23 cellular contexts compared by ENCODE assay signal in the genomic region with DNA sequence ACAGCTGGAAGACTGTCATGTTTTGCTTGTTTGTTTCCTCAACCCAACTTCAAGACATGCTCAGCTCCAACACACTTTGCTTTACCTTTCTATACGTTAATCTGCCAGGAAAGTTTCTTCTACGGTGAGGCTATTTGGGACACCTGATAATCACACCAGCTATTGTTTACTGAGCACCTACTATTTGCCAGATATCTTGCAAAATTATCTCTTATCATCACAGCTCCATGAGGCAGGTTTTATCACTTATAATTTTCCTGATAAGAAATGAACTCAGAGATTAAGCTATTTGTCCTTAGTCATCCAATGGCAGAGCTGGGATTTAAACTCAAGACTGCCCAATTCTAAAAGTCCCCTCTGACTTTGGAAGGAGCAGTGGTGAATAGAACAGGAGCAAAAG.
DNase-seq lines count a peak whose midpoint lies in the region; ATAC-seq, FAIRE-seq and TF ChIP-seq lines count a peak whose summit lies in the region.
"Had no signal": no experiment of that assay in that cellular context is flagged by ENCODE, and none has a peak within 500 bp of the region (broad histone marks: within the 10 kb centered on the region; RNA-seq: fewer than 3 reads in every experiment).

No MANE protein-coding gene starts in this region.

- H3K9me3 ChIP-seq in right atrium auricular region: no peaks in the 10 kb centered on the region
- H3K9me3 ChIP-seq in endothelial cell of umbilical vein (replicated peaks; ENCODE audit: control insufficient read depth, insufficient read depth, low read length): no peaks in the 10 kb centered on the region
- peaks cover 2% of the 10 kb centered on the region for H3K9me3 ChIP-seq in osteoblast (ENCODE audit: low read depth, low read length)
- H3K9me3 ChIP-seq: BE2C had no signal

- DNase-seq in right atrium auricular region (ENCODE audit: low spot score) (no peak), left ventricle myocardium superior (no peak), GM23338 (ENCODE audit: low spot score) (no peak), endothelial cell of umbilical vein (ENCODE audit: low read depth, low spot score) (no peak), osteoblast (ENCODE audit: insufficient read length, low spot score, missing footprints) (no peak), NCI-H526 treated with DMSO at 0.1 percent for 48 hours (lab: John Stamatoyannopoulos, UW) (no peak), NCI-H1092 treated with DMSO at 0.1 percent for 48 hours (lab: John Stamatoyannopoulos, UW) (no peak)
- DNase-seq in activated CD4-positive, alpha-beta T cell treated with anti-CD3 and anti-CD28 coated beads, Interleukin-2, amount 50 U/mL, for 48 hours: no peak
- DNase-seq: ACHN; BE2C; C1 segment of cervical spinal cord; CD4-positive, CD25-positive, alpha-beta regulatory T cell; CD8-positive, alpha-beta memory T cell; COR-L47; GOT3; H9 had no signal

- H3K36me3 ChIP-seq in right atrium auricular region (no peaks in the 10 kb centered on the region), GM23338 (ENCODE audit: insufficient read depth) (peaks cover 4% of the 10 kb centered on the region; the same call in 1 of the 2 replicates), endothelial cell of umbilical vein (ENCODE audit: control insufficient read depth in 2 of 2, extremely low read depth in 1 of 2, insufficient read depth in 2 of 2, low read length in 2 of 2) (no peaks in the 10 kb centered on the region), osteoblast (ENCODE audit: insufficient read depth, low read length) (no peaks in the 10 kb centered on the region)
- H3K36me3 ChIP-seq: BE2C had no signal

- no peaks in the 10 kb centered on the region for H3K27me3 ChIP-seq in right atrium auricular region
- H3K27me3 ChIP-seq in GM23338 (ENCODE audit: insufficient read depth): no peaks in the 10 kb centered on the region
- no peaks in the 10 kb centered on the region for H3K27me3 ChIP-seq in endothelial cell of umbilical vein (ENCODE audit: control insufficient read depth in 2 of 2, insufficient read depth in 2 of 2, low read length in 2 of 2)
- no peaks in the 10 kb centered on the region for H3K27me3 ChIP-seq in osteoblast (ENCODE audit: insufficient read depth, low read length)
- H3K27me3 ChIP-seq: BE2C had no signal

- no TSS peak for BruUV-seq in endothelial cell of umbilical vein (replicated peaks; lab: Mats Ljungman, UMichigan)

- intact Hi-C loops in left ventricle myocardium superior (cut with micrococcal nuclease) (no loop called here), endothelial cell of umbilical vein (cut with micrococcal nuclease) (loop anchor here (1.0 to 2.0 kb wide), 5 partner anchors 20 to 156 kb away; no protein-coding TSS in a partner anchor)

- H3K4me3 ChIP-seq in right atrium auricular region (no peak overlapping the region), GM23338 (no peak overlapping the region), endothelial cell of umbilical vein (replicated peaks in 1 of 3; ENCODE audit: insufficient read depth in 1 of 3, low read depth in 1 of 3, low read length in 3 of 3) (no peak overlapping the region), osteoblast (ENCODE audit: insufficient read depth, low read length) (no peak overlapping the region)

- no peak overlapping the region for H3K4me3 Mint-ChIP-seq in GM23338
- H3K4me3 Mint-ChIP-seq: CD4-positive, CD25-positive, alpha-beta regulatory T cell; CD8-positive, alpha-beta memory T cell; H9; IgD-negative memory B cell had no signal

- no peaks in the 10 kb centered on the region for H3K9me1 ChIP-seq in endothelial cell of umbilical vein (replicated peaks; ENCODE audit: control insufficient read depth, extremely low read depth, insufficient read depth, low read length)

- peaks cover 0 to 34% of the 10 kb centered on the region in 2 donors for H3K4me1 ChIP-seq in right atrium auricular region
- H3K4me1 ChIP-seq in GM23338 (ENCODE audit: insufficient read depth): peaks cover 15% of the 10 kb centered on the region
- peaks cover 31% of the 10 kb centered on the region for H3K4me1 ChIP-seq in endothelial cell of umbilical vein (ENCODE audit: control insufficient read depth, extremely low read depth, insufficient read depth, low read length)
- H3K4me1 ChIP-seq in osteoblast (ENCODE audit: insufficient read depth, low read length): peaks cover 45% of the 10 kb centered on the region
- H3K4me1 ChIP-seq: BE2C had no signal

- dilution Hi-C loops in endothelial cell of umbilical vein (cut with MboI; ENCODE audit: extremely low pct_ligation_motif_present, low sequenced_read_pairs): no loop called here

- H3K27ac ChIP-seq in right atrium auricular region: peak overlapping the region; percentile 55 to 68
- H3K27ac ChIP-seq in GM23338 (ENCODE audit: low read depth): no peak overlapping the region
- H3K27ac ChIP-seq in endothelial cell of umbilical vein (ENCODE audit: insufficient read depth, low read depth, low read length): peak overlapping the region; percentile 47
- peak overlapping the region; percentile 70 for H3K27ac ChIP-seq in osteoblast (ENCODE audit: low read depth, low read length)

- no peak for TF ChIP-seq POLR2A in endothelial cell of umbilical vein (IDR thresholded peaks at IDR 0.05; ENCODE audit: low read depth, low read length)

- H3K27ac Mint-ChIP-seq in GM23338: no peak overlapping the region
- H3K27ac Mint-ChIP-seq: CD4-positive, CD25-positive, alpha-beta regulatory T cell; CD8-positive, alpha-beta memory T cell; H9; IgD-negative memory B cell had no signal

- no peaks in the 10 kb centered on the region for H3F3A ChIP-seq in GM23338 (replicated peaks; ENCODE audit: low read depth)

- CTCF ChIA-PET in endothelial cell of umbilical vein (lab: Charles Lee): interaction anchor here (0.7 to 2.4 kb wide), 10 partner anchors 11 to 427 kb away, joined by 3 to 8 read pairs (median 4); no protein-coding TSS in a partner anchor

- H4K20me1 ChIP-seq in GM23338 (replicated peaks; ENCODE audit: insufficient read depth) (no peaks in the 10 kb centered on the region), endothelial cell of umbilical vein (replicated peaks; ENCODE audit: control insufficient read depth, extremely low read depth, insufficient read depth, low read length) (no peaks in the 10 kb centered on the region), osteoblast (ENCODE audit: insufficient read depth, low read length) (no peaks in the 10 kb centered on the region)

- POLR2A ChIA-PET in endothelial cell of umbilical vein (lab: Charles Lee): no interaction called here

- H3K4me1 Mint-ChIP-seq in GM23338: peaks cover 16% of the 10 kb centered on the region
- H3K4me1 Mint-ChIP-seq: CD4-positive, CD25-positive, alpha-beta regulatory T cell; CD8-positive, alpha-beta memory T cell had no signal

- peaks cover 4% of the 10 kb centered on the region; the same call in 2 of the 3 replicates for H3K36me3 Mint-ChIP-seq in GM23338 (ENCODE audit: low read depth)
- H3K36me3 Mint-ChIP-seq: CD4-positive, CD25-positive, alpha-beta regulatory T cell; CD8-positive, alpha-beta memory T cell; IgD-negative memory B cell had no signal

- H3K4me2 ChIP-seq in GM23338 (0 out of 2 replicates have a peak overlapping the region, but pooled peaks have one; percentile 13), endothelial cell of umbilical vein (ENCODE audit: insufficient read depth, low read length) (peak overlapping the region; percentile 54), osteoblast (ENCODE audit: insufficient read depth, low read length) (no peak overlapping the region)

- TF ChIP-seq CTCF in right atrium auricular region (IDR thresholded peaks at IDR 0.05): no peak
- TF ChIP-seq CTCF in GM23338 (conservative IDR thresholded peaks at IDR 0.05; ENCODE audit: low read depth in 2 of 2): no peak
- TF ChIP-seq CTCF in endothelial cell of umbilical vein (IDR thresholded peaks at IDR 0.05; ENCODE audit: extremely low read depth in 1 of 2, insufficient read depth in 1 of 2, low read depth in 1 of 2, low read length in 2 of 2): no peak
- no peak for TF ChIP-seq CTCF in osteoblast (IDR thresholded peaks at IDR 0.05; ENCODE audit: extremely low read depth, low read depth, low read length)

- H3K79me2 ChIP-seq in GM23338 (replicated peaks; ENCODE audit: insufficient read depth): no peaks in the 10 kb centered on the region
- H3K79me2 ChIP-seq in endothelial cell of umbilical vein (ENCODE audit: control insufficient read depth, insufficient read depth, low read length): no peaks in the 10 kb centered on the region
- H3K79me2 ChIP-seq in osteoblast (ENCODE audit: insufficient read depth, low read length): no peaks in the 10 kb centered on the region

- H3K9me2 ChIP-seq in GM23338 (ENCODE audit: insufficient read depth): peaks cover 11% of the 10 kb centered on the region; the same call in 1 of the 2 replicates

- no peak overlapping the region for H3K9ac ChIP-seq in endothelial cell of umbilical vein (replicated peaks; ENCODE audit: extremely low read depth, insufficient read depth, low read length)

- ATAC-seq in left ventricle myocardium superior (no peak), GM23338 (no peak)
- ATAC-seq: HepG2 had no signal

- no peak for FAIRE-seq in endothelial cell of umbilical vein (lab: Jason Lieb, UNC)
- FAIRE-seq: A204.1, D721Med, G401.6, GM12892, GM18507, HepG2 had no signal

- peaks cover 3% of the 10 kb centered on the region for H3K27me3 Mint-ChIP-seq in GM23338 (ENCODE audit: insufficient read depth, low read depth, poor library complexity)

- H3K9me3 Mint-ChIP-seq in GM23338: peaks cover 5% of the 10 kb centered on the region; the same call in 2 of the 3 replicates

- peak overlapping the region; percentile 35 for H2AFZ ChIP-seq in GM23338
- H2AFZ ChIP-seq in endothelial cell of umbilical vein (ENCODE audit: low read depth, low read length): no peak overlapping the region
- no peak overlapping the region for H2AFZ ChIP-seq in osteoblast (ENCODE audit: low read length)

TF ChIP-seq in GM23338, 12 proteins besides CTCF, POLR2A, EP300 and RAD21 (continues in another document):
- TF ChIP-seq, protein P1, sequence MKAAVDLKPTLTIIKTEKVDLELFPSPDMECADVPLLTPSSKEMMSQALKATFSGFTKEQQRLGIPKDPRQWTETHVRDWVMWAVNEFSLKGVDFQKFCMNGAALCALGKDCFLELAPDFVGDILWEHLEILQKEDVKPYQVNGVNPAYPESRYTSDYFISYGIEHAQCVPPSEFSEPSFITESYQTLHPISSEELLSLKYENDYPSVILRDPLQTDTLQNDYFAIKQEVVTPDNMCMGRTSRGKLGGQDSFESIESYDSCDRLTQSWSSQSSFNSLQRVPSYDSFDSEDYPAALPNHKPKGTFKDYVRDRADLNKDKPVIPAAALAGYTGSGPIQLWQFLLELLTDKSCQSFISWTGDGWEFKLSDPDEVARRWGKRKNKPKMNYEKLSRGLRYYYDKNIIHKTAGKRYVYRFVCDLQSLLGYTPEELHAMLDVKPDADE (IDR thresholded peaks at IDR 0.05): no peak

TF ChIP-seq in endothelial cell of umbilical vein, 7 proteins besides CTCF, POLR2A, EP300 and RAD21 (continues in another document):
- TF ChIP-seq, protein P2, sequence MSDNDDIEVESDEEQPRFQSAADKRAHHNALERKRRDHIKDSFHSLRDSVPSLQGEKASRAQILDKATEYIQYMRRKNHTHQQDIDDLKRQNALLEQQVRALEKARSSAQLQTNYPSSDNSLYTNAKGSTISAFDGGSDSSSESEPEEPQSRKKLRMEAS (IDR thresholded peaks at IDR 0.05; ENCODE audit: insufficient read depth, insufficient read length): no peak
- TF ChIP-seq FOS (IDR thresholded peaks at IDR 0.05; ENCODE audit: borderline replicate concordance, insufficient read depth, low read length) (no peak), JUN (IDR thresholded peaks at IDR 0.05; ENCODE audit: borderline replicate concordance, insufficient read depth, insufficient read length, low read depth) (no peak)
